In genomic region chr13:113057559-113057958, GRCh38 we compare ENCODE assay signal across 9 cellular contexts. TPM values are rescaled to one million over a fixed set of nuclear protein-coding genes. Genes with fewer than 3 reads are reported as not detected.
"Had no signal": no experiment of that assay in that cellular context is flagged by ENCODE, and none has a peak within 500 bp of the region (broad histone marks: within the 10 kb centered on the region; RNA-seq: fewer than 3 reads in every experiment).

No MANE protein-coding gene starts in this region.

RNA-seq across cellular contexts. Expression of gene F7, which starts 48.0 kb away (rescaled TPM):
- total RNA-seq: natural killer cell treated with Interleukin-12 subunit alpha and Interleukin-12 subunit beta and Interleukin-15 and Interleukin-18, amount 100 ng/mL, for 72 hours; osteocyte; sigmoid colon; suprapubic skin; thoracic aorta; thyroid gland; tibial nerve; vagina had no signal
- polyA plus RNA-seq: right cardiac atrium had no signal
